Comparison of ENCODE assay signal across 23 cellular contexts in the genomic region with DNA sequence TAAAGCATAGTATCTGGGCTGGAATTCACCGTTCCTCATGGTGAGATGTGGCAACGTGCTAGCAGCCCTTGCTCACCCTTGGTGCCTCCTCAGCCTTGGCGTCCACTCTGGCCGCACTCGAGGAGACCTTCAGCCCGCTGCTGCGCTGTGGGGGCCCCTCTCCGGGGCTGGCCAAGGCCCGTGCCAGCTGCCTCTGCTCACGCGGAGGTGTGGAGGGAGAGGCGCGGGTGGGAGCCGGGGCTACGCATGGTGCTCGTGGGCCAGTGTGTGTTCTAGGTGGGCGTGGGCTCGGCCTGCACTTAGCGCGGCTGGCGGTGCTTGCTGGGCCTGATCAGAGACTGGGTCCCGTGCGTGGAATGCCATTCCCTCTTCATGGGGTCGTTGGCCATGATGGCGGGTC.
A peak's percentile ranks its signal among the peaks of the same experiment; 100 is the strongest.
DNase-seq lines count a peak whose midpoint lies in the region; ATAC-seq, FAIRE-seq and TF ChIP-seq lines count a peak whose summit lies in the region.
"Had no signal": no experiment of that assay in that cellular context is flagged by ENCODE, and none has a peak within 500 bp of the region (broad histone marks: within the 10 kb centered on the region; RNA-seq: fewer than 3 reads in every experiment).

No MANE protein-coding gene starts in this region.

- DNase-seq in GM23338 (ENCODE audit: low spot score): no peak
- DNase-seq in H1 (ENCODE audit: low read depth in 1 of 2, low spot score in 2 of 2): no peak
- peak; percentile 48 for DNase-seq in kidney
- no peak for DNase-seq in neuronal stem cell (ENCODE audit: low spot score)
- no peak for DNase-seq in NCI-H69 (lab: John Stamatoyannopoulos, UW)
- DNase-seq in mammary epithelial cell: no peak
- DNase-seq in globus pallidus (ENCODE audit: low spot score): no peak
- DNase-seq: Caco-2; CD4-positive, CD25-positive, alpha-beta regulatory T cell; CD8-positive, alpha-beta T cell; DND-41; GOT3; H7 had no signal

- H3K23ac ChIP-seq in H1 (ENCODE audit: insufficient read length) (no peak overlapping the region), neuronal stem cell (ENCODE audit: low read depth, low read length, poor library complexity) (no peak overlapping the region)

- TF ChIP-seq EP300 in H1 (IDR thresholded peaks at IDR 0.05; ENCODE audit: borderline replicate concordance in 1 of 2, low read depth in 2 of 2, low read length in 2 of 2): no peak

- H3K27me3 Mint-ChIP-seq in GM23338 (ENCODE audit: insufficient read depth, low read depth, poor library complexity): peaks cover 4% of the 10 kb centered on the region
- H3K27me3 Mint-ChIP-seq: CD4-positive, CD25-positive, alpha-beta regulatory T cell had no signal

- H3K9me2 ChIP-seq in GM23338 (ENCODE audit: insufficient read depth): peaks cover 9% of the 10 kb centered on the region; the same call in 1 of the 2 replicates

- no peak for TF ChIP-seq RAD21 in H1 (IDR thresholded peaks at IDR 0.05 in 1 of 2, conservative IDR thresholded peaks at IDR 0.05 in 1 of 2; ENCODE audit: low read depth in 2 of 2, low read length in 2 of 2)

- H4K8ac ChIP-seq in H1 (ENCODE audit: extremely low read depth, insufficient read depth, low read length) (peak overlapping the region; percentile 68; the same call in 1 of the 2 replicates), neuronal stem cell (ENCODE audit: low read depth, low read length) (peak overlapping the region; percentile 65)

- H4K91ac ChIP-seq in H1 (replicated peaks; ENCODE audit: insufficient read length, low read length) (no peak overlapping the region), neuronal stem cell (ENCODE audit: low read depth, low read length, poor library complexity) (peak overlapping the region; percentile 6)

- 0 out of 2 replicates have a peak overlapping the region, but pooled peaks have one; percentile 56 for H2BK5ac ChIP-seq in H1 (ENCODE audit: low read depth, low read length)
- peak overlapping the region; percentile 11 for H2BK5ac ChIP-seq in neuronal stem cell (ENCODE audit: low read length)

- no peak overlapping the region for H3K4me3 Mint-ChIP-seq in GM23338
- H3K4me3 Mint-ChIP-seq: B cell; CD4-positive, CD25-positive, alpha-beta regulatory T cell; CD8-positive, alpha-beta T cell had no signal

- H3K9me3 ChIP-seq in H1 (ENCODE audit: insufficient read depth in 2 of 2, low read depth in 1 of 2, low read length in 1 of 2): no peaks in the 10 kb centered on the region
- no peaks in the 10 kb centered on the region for H3K9me3 ChIP-seq in kidney (ENCODE audit: control insufficient read depth in 1 of 2, low read length in 2 of 2)
- H3K9me3 ChIP-seq in neuronal stem cell (replicated peaks in 1 of 2; ENCODE audit: control insufficient read depth in 2 of 2, insufficient read depth in 1 of 2, low read depth in 1 of 2, low read length in 2 of 2): no peaks in the 10 kb centered on the region
- H3K9me3 ChIP-seq in mammary epithelial cell (replicated peaks; ENCODE audit: insufficient read depth, low read length): no peaks in the 10 kb centered on the region
- H3K9me3 ChIP-seq: Caco-2 had no signal

- FAIRE-seq in H1 (lab: Jason Lieb, UNC): no peak
- no peak for FAIRE-seq in kidney (lab: Jason Lieb, UNC)
- FAIRE-seq: A204.1, G401.6, GM12892, GM19239 had no signal

- no peak overlapping the region for H3K4me3 ChIP-seq in GM23338
- no peak overlapping the region for H3K4me3 ChIP-seq in H1 (ENCODE audit: extremely low read depth in 1 of 4, insufficient read depth in 2 of 4, low read depth in 3 of 4, low read length in 4 of 4)
- no peak overlapping the region for H3K4me3 ChIP-seq in kidney (ENCODE audit: low read length in 2 of 2)
- no peak overlapping the region for H3K4me3 ChIP-seq in neuronal stem cell (ENCODE audit: low read length in 2 of 2)
- H3K4me3 ChIP-seq in mammary epithelial cell (replicated peaks in 1 of 3; ENCODE audit: insufficient read depth in 1 of 3, low read depth in 2 of 3, low read length in 3 of 3): no peak overlapping the region
- H3K4me3 ChIP-seq: BLaER1 had no signal

- H3K79me2 ChIP-seq in GM23338 (replicated peaks; ENCODE audit: insufficient read depth) (no peaks in the 10 kb centered on the region), H1 (ENCODE audit: control insufficient read depth in 1 of 2, insufficient read depth in 2 of 2, low read length in 2 of 2) (no peaks in the 10 kb centered on the region), mammary epithelial cell (ENCODE audit: insufficient read depth, low read length) (no peaks in the 10 kb centered on the region)

- intact Hi-C loops in kidney (cut with DNase I): no loop called here
- intact Hi-C loops in mammary epithelial cell (cut with micrococcal nuclease): no loop called here

- no peaks in the 10 kb centered on the region for H3F3A ChIP-seq in GM23338 (replicated peaks; ENCODE audit: low read depth)

- POLR2A ChIA-PET in H1 (lab: Charles Lee; ENCODE audit: partially characterized antibody): no interaction called here

- H3K9ac ChIP-seq in H1 (replicated peaks in 1 of 4; ENCODE audit: extremely low read depth in 1 of 4, low read depth in 3 of 4, low read length in 3 of 4): no peak overlapping the region
- H3K9ac ChIP-seq in kidney (ENCODE audit: low read length in 2 of 2): no peak overlapping the region
- no peak overlapping the region for H3K9ac ChIP-seq in neuronal stem cell (ENCODE audit: low read depth, low read length, poor library complexity)
- no peak overlapping the region for H3K9ac ChIP-seq in mammary epithelial cell (ENCODE audit: insufficient read depth, low read length)
- H3K9ac ChIP-seq: BLaER1 had no signal

- H3K9me3 Mint-ChIP-seq in GM23338: peaks cover 4% of the 10 kb centered on the region; the same call in 1 of the 3 replicates

- no peak overlapping the region for H3K27ac ChIP-seq in GM23338 (ENCODE audit: low read depth)
- H3K27ac ChIP-seq in H1 (ENCODE audit: low read depth, low read length): no peak overlapping the region
- no peak overlapping the region for H3K27ac ChIP-seq in kidney (ENCODE audit: low read depth in 2 of 2, low read length in 2 of 2)
- no peak overlapping the region for H3K27ac ChIP-seq in neuronal stem cell (replicated peaks; ENCODE audit: low read length)
- no peak overlapping the region for H3K27ac ChIP-seq in mammary epithelial cell (ENCODE audit: insufficient read depth, low read depth, low read length)
- H3K27ac ChIP-seq: 22Rv1, BLaER1, C4-2B had no signal

- peaks cover 8% of the 10 kb centered on the region; the same call in 2 of the 3 replicates for H3K4me1 Mint-ChIP-seq in GM23338
- H3K4me1 Mint-ChIP-seq: B cell; CD4-positive, CD25-positive, alpha-beta regulatory T cell had no signal

- H4K5ac ChIP-seq in H1 (ENCODE audit: insufficient read length, low read depth, low read length): no peak overlapping the region

- H3K23me2 ChIP-seq in H1 (ENCODE audit: low read depth, low read length): no peaks in the 10 kb centered on the region

- H3K36me3 Mint-ChIP-seq in GM23338 (ENCODE audit: low read depth): no peaks in the 10 kb centered on the region
- H3K36me3 Mint-ChIP-seq: CD4-positive, CD25-positive, alpha-beta regulatory T cell; CD8-positive, alpha-beta T cell had no signal

- BruUV-seq in mammary epithelial cell (replicated peaks; lab: Mats Ljungman, UMichigan): no TSS peak

- TF ChIP-seq CTCF in GM23338 (conservative IDR thresholded peaks at IDR 0.05; ENCODE audit: low read depth in 2 of 2): no peak
- no peak for TF ChIP-seq CTCF in H1 (IDR thresholded peaks at IDR 0.05; ENCODE audit: control extremely low read depth in 1 of 3, insufficient read depth in 1 of 3, low read depth in 1 of 3, low read length in 3 of 3)
- no peak for TF ChIP-seq CTCF in kidney (IDR thresholded peaks at IDR 0.05; ENCODE audit: borderline replicate concordance, extremely low read depth, insufficient read depth)
- TF ChIP-seq CTCF in mammary epithelial cell (conservative IDR thresholded peaks at IDR 0.05 in 1 of 2, IDR thresholded peaks at IDR 0.05 in 1 of 2; ENCODE audit: extremely low read depth in 1 of 2, insufficient read depth in 1 of 2, low read depth in 1 of 2, low read length in 2 of 2): no peak

- CTCF ChIA-PET in H1 (lab: Charles Lee; ENCODE audit: partially characterized antibody) (interaction anchor here (1.4 kb wide), 1 partner anchor 9 kb away, joined by 4 read pairs; no protein-coding TSS in a partner anchor), mammary epithelial cell (lab: Charles Lee; ENCODE audit: low non-redundant PET) (no interaction called here)

- H3K27me3 ChIP-seq in GM23338 (ENCODE audit: insufficient read depth) (peaks cover 6% of the 10 kb centered on the region; the same call in 1 of the 2 replicates), H1 (replicated peaks in 1 of 4; ENCODE audit: control insufficient read depth in 3 of 4, extremely low read depth in 1 of 4, insufficient read depth in 3 of 4, low read length in 3 of 4) (no peaks in the 10 kb centered on the region), neuronal stem cell (ENCODE audit: control insufficient read depth in 3 of 3, insufficient read depth in 3 of 3, low read depth in 1 of 3, low read length in 3 of 3) (no peaks in the 10 kb centered on the region), mammary epithelial cell (ENCODE audit: insufficient read depth, low read length) (no peaks in the 10 kb centered on the region)
- H3K27me3 ChIP-seq: BLaER1 had no signal

- H4K20me1 ChIP-seq in GM23338 (replicated peaks; ENCODE audit: insufficient read depth) (no peaks in the 10 kb centered on the region), H1 (replicated peaks in 1 of 2; ENCODE audit: control insufficient read depth in 1 of 2, insufficient read depth in 2 of 2, low read length in 2 of 2) (no peaks in the 10 kb centered on the region), mammary epithelial cell (ENCODE audit: insufficient read depth, low read length) (no peaks in the 10 kb centered on the region)
- H4K20me1 ChIP-seq: BLaER1 had no signal

- ATAC-seq in GM23338 (no peak), GM21723 (IDR thresholded peaks at IDR 0.05; ENCODE audit: unreplicated experiment) (no peak)
- ATAC-seq: CD8-positive, alpha-beta T cell; HCT116 had no signal

- H3K18ac ChIP-seq in H1 (ENCODE audit: extremely low read depth, low read length) (no peak overlapping the region; the same call in 1 of the 2 replicates), neuronal stem cell (ENCODE audit: low read length) (peak overlapping the region; percentile 55)

- H3K4me2 ChIP-seq in GM23338 (no peak overlapping the region), H1 (ENCODE audit: insufficient read depth in 1 of 2, low read depth in 2 of 2, low read length in 2 of 2) (no peak overlapping the region), neuronal stem cell (ENCODE audit: insufficient read depth, low read length, poor library complexity, severe bottlenecking) (no peak overlapping the region), mammary epithelial cell (ENCODE audit: insufficient read depth, low read depth, low read length) (no peak overlapping the region)
- H3K4me2 ChIP-seq: BLaER1 had no signal

- dilution Hi-C loops in mammary epithelial cell (cut with HindIII; ENCODE audit: low sequenced_read_pairs): loop anchor here (5.0 kb wide), 1 partner anchor 48 kb away; no protein-coding TSS in a partner anchor

- H2BK120ac ChIP-seq in H1 (replicated peaks; ENCODE audit: low read depth, low read length) (no peak overlapping the region), neuronal stem cell (ENCODE audit: low read depth, low read length) (no peak overlapping the region)

- no peaks in the 10 kb centered on the region for H3K4me1 ChIP-seq in GM23338 (ENCODE audit: insufficient read depth)
- peaks cover 0 to 7% (median 3%) of the 10 kb centered on the region in 4 experiments; a peak in 6 of 7 replicates for H3K4me1 ChIP-seq in H1 (replicated peaks in 1 of 4; ENCODE audit: control insufficient read depth in 3 of 4, insufficient read depth in 4 of 4, low read length in 3 of 4)
- no peaks in the 10 kb centered on the region for H3K4me1 ChIP-seq in kidney (ENCODE audit: control insufficient read depth in 1 of 2, insufficient read depth in 1 of 2, low read depth in 1 of 2, low read length in 2 of 2)
- H3K4me1 ChIP-seq in neuronal stem cell (ENCODE audit: control insufficient read depth in 2 of 2, insufficient read depth in 1 of 2, low read depth in 1 of 2, low read length in 2 of 2): peaks cover 0 to 5% of the 10 kb centered on the region in 2 donors
- H3K4me1 ChIP-seq in mammary epithelial cell (ENCODE audit: insufficient read depth, low read length): no peaks in the 10 kb centered on the region
- H3K4me1 ChIP-seq: BLaER1, Caco-2 had no signal

- TF ChIP-seq POLR2A in H1 (IDR thresholded peaks at IDR 0.05; ENCODE audit: control extremely low read depth in 1 of 2, low read depth in 2 of 2, low read length in 2 of 2): no peak

- H2BK12ac ChIP-seq in H1 (ENCODE audit: low read depth, low read length): 0 out of 2 replicates have a peak overlapping the region, but pooled peaks have one; percentile 75
- H2BK12ac ChIP-seq in neuronal stem cell (ENCODE audit: low read length): peak overlapping the region; percentile 84

- in situ Hi-C loops in mammary epithelial cell (cut with MboI; ENCODE audit: low sequenced_read_pairs in 2 of 2): no loop called here

- H2AFZ ChIP-seq in GM23338 (peak overlapping the region; percentile 84), H1 (ENCODE audit: low read length) (0 out of 2 replicates have a peak overlapping the region, but pooled peaks have one; percentile 51), neuronal stem cell (ENCODE audit: low read length) (no peak overlapping the region), mammary epithelial cell (ENCODE audit: low read depth, low read length) (no peak overlapping the region)

- no peak overlapping the region for H3K27ac Mint-ChIP-seq in GM23338
- H3K27ac Mint-ChIP-seq: B cell; CD4-positive, CD25-positive, alpha-beta regulatory T cell; CD8-positive, alpha-beta T cell had no signal

- H3K56ac ChIP-seq in H1 (replicated peaks; ENCODE audit: insufficient read length, low read depth, low read length): no peak overlapping the region

- 92% methylated on average over 21 of the region's 25 CpGs; no CpG with 5 or more reads in 1 of the 2 experiments for WGBS in H1 (ENCODE audit: extremely low coverage in 1 of 2, insufficient coverage in 1 of 2, insufficient read length in 1 of 2, insufficient replicate concordance in 2 of 2, low coverage in 1 of 2, low lambda C conversion rate in 2 of 2, missing lambda C conversion rate in 1 of 2), 2 experiments
- WGBS in neuronal stem cell (ENCODE audit: extremely low coverage in 2 of 2, insufficient read length in 2 of 2, insufficient replicate concordance in 1 of 2), 2 donors: no CpG with 5 or more reads among the region's 25 CpGs
- 94% methylated on average over 18 of the region's 25 CpGs for WGBS in mammary epithelial cell (ENCODE audit: low coverage, missing lambda C conversion rate)

- H2AK5ac ChIP-seq in H1 (ENCODE audit: low read depth, low read length) (no peak overlapping the region), neuronal stem cell (ENCODE audit: low read depth, low read length) (no peak overlapping the region)

- H2BK15ac ChIP-seq in H1 (ENCODE audit: low read length): no peak overlapping the region
- peak overlapping the region; percentile 97 for H2BK15ac ChIP-seq in neuronal stem cell (ENCODE audit: low read length)

- H3K14ac ChIP-seq in H1 (ENCODE audit: insufficient read length) (no peak overlapping the region), neuronal stem cell (ENCODE audit: low read length) (no peak overlapping the region)

- H3K36me3 ChIP-seq in GM23338 (ENCODE audit: insufficient read depth): no peaks in the 10 kb centered on the region
- no peaks in the 10 kb centered on the region for H3K36me3 ChIP-seq in H1 (ENCODE audit: control insufficient read depth in 2 of 4, insufficient read depth in 4 of 4, low read length in 3 of 4)
- H3K36me3 ChIP-seq in kidney (ENCODE audit: control insufficient read depth in 1 of 2, insufficient read depth in 2 of 2, low read length in 2 of 2): no peaks in the 10 kb centered on the region
- no peaks in the 10 kb centered on the region for H3K36me3 ChIP-seq in neuronal stem cell (replicated peaks in 1 of 2; ENCODE audit: control insufficient read depth in 2 of 2, insufficient read depth in 2 of 2, low read length in 2 of 2)
- no peaks in the 10 kb centered on the region for H3K36me3 ChIP-seq in mammary epithelial cell (ENCODE audit: insufficient read depth, low read length)
- H3K36me3 ChIP-seq: BLaER1 had no signal

- H2BK20ac ChIP-seq in H1 (ENCODE audit: low read length): no peak overlapping the region

- no peak overlapping the region for H3K4ac ChIP-seq in H1 (replicated peaks; ENCODE audit: insufficient read length, low read depth, low read length)
- no peak overlapping the region for H3K4ac ChIP-seq in neuronal stem cell (ENCODE audit: low read length)

- H3K79me1 ChIP-seq in H1 (ENCODE audit: low read depth, low read length): no peaks in the 10 kb centered on the region
- no peaks in the 10 kb centered on the region for H3K79me1 ChIP-seq in neuronal stem cell (ENCODE audit: low read depth, low read length)

Comparison
In these comparisons a context has a peak if more than half of its experiments do, and no peak if none do; other contexts are left out.
1. H2AFZ ChIP-seq: peak in GM23338 (single experiment) and H1 (single experiment); none in neuronal stem cell (single experiment) and mammary epithelial cell (single experiment).